ENCODE assay signal across 1 cellular context in the genomic region with DNA sequence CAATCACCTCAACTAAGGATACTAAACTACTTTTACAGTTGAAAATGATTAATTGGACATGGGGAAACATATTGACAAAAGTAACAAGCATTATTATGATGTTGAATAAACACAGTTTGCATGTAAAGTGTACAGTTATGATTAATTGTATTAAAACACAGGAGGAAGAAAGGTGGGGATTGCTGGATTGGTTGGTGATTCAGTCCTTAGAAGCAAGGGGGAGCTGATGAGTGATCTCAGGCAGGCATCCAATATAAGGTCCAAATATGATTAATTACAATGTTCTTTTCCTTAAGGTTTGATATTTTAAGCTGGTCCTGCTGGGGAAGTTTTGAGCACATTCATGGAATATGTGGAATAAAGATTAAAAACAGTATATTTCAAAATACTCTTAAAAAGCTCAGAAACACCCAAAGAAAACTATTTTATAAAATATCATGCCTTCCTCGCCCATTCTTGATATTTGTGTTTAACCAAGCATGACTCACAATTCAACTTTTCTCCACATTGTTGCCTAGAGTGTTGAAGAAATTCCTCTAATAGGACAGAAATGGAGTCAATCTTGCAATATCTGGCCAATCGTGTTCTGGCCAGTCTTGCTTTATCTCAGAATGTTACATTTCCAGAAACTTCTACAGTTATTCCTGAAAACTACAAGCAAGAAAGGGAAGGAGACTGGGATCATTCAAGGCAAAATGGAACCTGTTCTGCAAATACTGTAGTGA.
TF ChIP-seq lines count a peak whose summit lies in the region.

No MANE protein-coding gene starts in this region.

TF ChIP-seq in H1, 55 proteins besides CTCF, POLR2A, EP300 and RAD21 (continued from another document):
- TF ChIP-seq, protein P1, sequence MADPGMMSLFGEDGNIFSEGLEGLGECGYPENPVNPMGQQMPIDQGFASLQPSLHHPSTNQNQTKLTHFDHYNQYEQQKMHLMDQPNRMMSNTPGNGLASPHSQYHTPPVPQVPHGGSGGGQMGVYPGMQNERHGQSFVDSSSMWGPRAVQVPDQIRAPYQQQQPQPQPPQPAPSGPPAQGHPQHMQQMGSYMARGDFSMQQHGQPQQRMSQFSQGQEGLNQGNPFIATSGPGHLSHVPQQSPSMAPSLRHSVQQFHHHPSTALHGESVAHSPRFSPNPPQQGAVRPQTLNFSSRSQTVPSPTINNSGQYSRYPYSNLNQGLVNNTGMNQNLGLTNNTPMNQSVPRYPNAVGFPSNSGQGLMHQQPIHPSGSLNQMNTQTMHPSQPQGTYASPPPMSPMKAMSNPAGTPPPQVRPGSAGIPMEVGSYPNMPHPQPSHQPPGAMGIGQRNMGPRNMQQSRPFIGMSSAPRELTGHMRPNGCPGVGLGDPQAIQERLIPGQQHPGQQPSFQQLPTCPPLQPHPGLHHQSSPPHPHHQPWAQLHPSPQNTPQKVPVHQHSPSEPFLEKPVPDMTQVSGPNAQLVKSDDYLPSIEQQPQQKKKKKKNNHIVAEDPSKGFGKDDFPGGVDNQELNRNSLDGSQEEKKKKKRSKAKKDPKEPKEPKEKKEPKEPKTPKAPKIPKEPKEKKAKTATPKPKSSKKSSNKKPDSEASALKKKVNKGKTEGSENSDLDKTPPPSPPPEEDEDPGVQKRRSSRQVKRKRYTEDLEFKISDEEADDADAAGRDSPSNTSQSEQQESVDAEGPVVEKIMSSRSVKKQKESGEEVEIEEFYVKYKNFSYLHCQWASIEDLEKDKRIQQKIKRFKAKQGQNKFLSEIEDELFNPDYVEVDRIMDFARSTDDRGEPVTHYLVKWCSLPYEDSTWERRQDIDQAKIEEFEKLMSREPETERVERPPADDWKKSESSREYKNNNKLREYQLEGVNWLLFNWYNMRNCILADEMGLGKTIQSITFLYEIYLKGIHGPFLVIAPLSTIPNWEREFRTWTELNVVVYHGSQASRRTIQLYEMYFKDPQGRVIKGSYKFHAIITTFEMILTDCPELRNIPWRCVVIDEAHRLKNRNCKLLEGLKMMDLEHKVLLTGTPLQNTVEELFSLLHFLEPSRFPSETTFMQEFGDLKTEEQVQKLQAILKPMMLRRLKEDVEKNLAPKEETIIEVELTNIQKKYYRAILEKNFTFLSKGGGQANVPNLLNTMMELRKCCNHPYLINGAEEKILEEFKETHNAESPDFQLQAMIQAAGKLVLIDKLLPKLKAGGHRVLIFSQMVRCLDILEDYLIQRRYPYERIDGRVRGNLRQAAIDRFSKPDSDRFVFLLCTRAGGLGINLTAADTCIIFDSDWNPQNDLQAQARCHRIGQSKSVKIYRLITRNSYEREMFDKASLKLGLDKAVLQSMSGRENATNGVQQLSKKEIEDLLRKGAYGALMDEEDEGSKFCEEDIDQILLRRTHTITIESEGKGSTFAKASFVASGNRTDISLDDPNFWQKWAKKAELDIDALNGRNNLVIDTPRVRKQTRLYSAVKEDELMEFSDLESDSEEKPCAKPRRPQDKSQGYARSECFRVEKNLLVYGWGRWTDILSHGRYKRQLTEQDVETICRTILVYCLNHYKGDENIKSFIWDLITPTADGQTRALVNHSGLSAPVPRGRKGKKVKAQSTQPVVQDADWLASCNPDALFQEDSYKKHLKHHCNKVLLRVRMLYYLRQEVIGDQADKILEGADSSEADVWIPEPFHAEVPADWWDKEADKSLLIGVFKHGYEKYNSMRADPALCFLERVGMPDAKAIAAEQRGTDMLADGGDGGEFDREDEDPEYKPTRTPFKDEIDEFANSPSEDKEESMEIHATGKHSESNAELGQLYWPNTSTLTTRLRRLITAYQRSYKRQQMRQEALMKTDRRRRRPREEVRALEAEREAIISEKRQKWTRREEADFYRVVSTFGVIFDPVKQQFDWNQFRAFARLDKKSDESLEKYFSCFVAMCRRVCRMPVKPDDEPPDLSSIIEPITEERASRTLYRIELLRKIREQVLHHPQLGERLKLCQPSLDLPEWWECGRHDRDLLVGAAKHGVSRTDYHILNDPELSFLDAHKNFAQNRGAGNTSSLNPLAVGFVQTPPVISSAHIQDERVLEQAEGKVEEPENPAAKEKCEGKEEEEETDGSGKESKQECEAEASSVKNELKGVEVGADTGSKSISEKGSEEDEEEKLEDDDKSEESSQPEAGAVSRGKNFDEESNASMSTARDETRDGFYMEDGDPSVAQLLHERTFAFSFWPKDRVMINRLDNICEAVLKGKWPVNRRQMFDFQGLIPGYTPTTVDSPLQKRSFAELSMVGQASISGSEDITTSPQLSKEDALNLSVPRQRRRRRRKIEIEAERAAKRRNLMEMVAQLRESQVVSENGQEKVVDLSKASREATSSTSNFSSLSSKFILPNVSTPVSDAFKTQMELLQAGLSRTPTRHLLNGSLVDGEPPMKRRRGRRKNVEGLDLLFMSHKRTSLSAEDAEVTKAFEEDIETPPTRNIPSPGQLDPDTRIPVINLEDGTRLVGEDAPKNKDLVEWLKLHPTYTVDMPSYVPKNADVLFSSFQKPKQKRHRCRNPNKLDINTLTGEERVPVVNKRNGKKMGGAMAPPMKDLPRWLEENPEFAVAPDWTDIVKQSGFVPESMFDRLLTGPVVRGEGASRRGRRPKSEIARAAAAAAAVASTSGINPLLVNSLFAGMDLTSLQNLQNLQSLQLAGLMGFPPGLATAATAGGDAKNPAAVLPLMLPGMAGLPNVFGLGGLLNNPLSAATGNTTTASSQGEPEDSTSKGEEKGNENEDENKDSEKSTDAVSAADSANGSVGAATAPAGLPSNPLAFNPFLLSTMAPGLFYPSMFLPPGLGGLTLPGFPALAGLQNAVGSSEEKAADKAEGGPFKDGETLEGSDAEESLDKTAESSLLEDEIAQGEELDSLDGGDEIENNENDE (IDR thresholded peaks at IDR 0.05; ENCODE audit: insufficient replicate concordance, low read length): no peak
- TF ChIP-seq YY1 (IDR thresholded peaks at IDR 0.05; ENCODE audit: low read depth, low read length): no peak
TF ChIP-seq in H1: peak in this region for 0.
